8 cellular contexts compared by ENCODE assay signal in genomic region chr17:17682293-17682736, GRCh38. TPM values are rescaled to one million over a fixed set of nuclear protein-coding genes. Genes with fewer than 3 reads are reported as not detected.
DNase-seq lines count a peak whose midpoint lies in the region; ATAC-seq and TF ChIP-seq lines count a peak whose summit lies in the region.

No MANE protein-coding gene starts in this region.

- H3K9me3 Mint-ChIP-seq in CD14-positive monocyte: peaks cover 0 to 3% (median 0%) of the 10 kb centered on the region in 7 donors
- no peaks in the 10 kb centered on the region for H3K9me3 Mint-ChIP-seq in activated CD4-positive, alpha-beta memory T cell treated with anti-CD3 and anti-CD28 coated beads, Interleukin-2, amount 10 ng/mL, durations not matched to agents 7 days and 5 days
- no peaks in the 10 kb centered on the region for H3K9me3 Mint-ChIP-seq in endodermal cell

- H3K4me1 Mint-ChIP-seq in CD14-positive monocyte: peaks cover 36% of the 10 kb centered on the region
- peaks cover 30% of the 10 kb centered on the region for H3K4me1 Mint-ChIP-seq in activated CD4-positive, alpha-beta memory T cell treated with anti-CD3 and anti-CD28 coated beads, Interleukin-2, amount 10 ng/mL, durations not matched to agents 7 days and 5 days
- peaks cover 28% of the 10 kb centered on the region for H3K4me1 Mint-ChIP-seq in endodermal cell

- WGBS in endodermal cell (ENCODE audit: insufficient coverage in 1 of 2, insufficient read length in 1 of 2), 2 experiments: 0 to 1% methylated on average over 9 to 49 of the region's 49 CpGs
- 0 to 1% (median 0%) methylated on average over 5 to 49 of the region's 49 CpGs for WGBS in stomach, 5 donors

- peak overlapping the region; percentile 90 for H3K9ac ChIP-seq in endodermal cell (ENCODE audit: extremely low read depth, low read length, poor library complexity, severe bottlenecking)

- no peak for TF ChIP-seq CTCF in CD14-positive monocyte (IDR thresholded peaks at IDR 0.05)
- TF ChIP-seq CTCF in LNCaP clone FGC (IDR thresholded peaks at IDR 0.05; ENCODE audit: control insufficient read depth, extremely low read depth, insufficient read depth): no peak
- no peak for TF ChIP-seq CTCF in endodermal cell (conservative IDR thresholded peaks at IDR 0.05)
- TF ChIP-seq CTCF in stomach (IDR thresholded peaks at IDR 0.05): no peak

- H3K27me3 ChIP-seq in endodermal cell (ENCODE audit: control insufficient read depth, insufficient read depth, low read length, poor library complexity, severe bottlenecking) (peaks cover 24% of the 10 kb centered on the region), stomach (no peaks in the 10 kb centered on the region)

- H3K4me1 ChIP-seq in endodermal cell (ENCODE audit: control insufficient read depth, insufficient read depth, low read length) (peaks cover 19% of the 10 kb centered on the region), stomach (peaks cover 42 to 50% (median 48%) of the 10 kb centered on the region in 4 donors)

- H3K4me3 ChIP-seq in LNCaP clone FGC (ENCODE audit: low read depth, low read length) (peak overlapping the region; percentile 85), endodermal cell (ENCODE audit: low read length) (peak overlapping the region; percentile 87), stomach (peak overlapping the region; percentile 75 to 81 (median 80))

- H3K9me3 ChIP-seq in endodermal cell (ENCODE audit: control insufficient read depth, low read length) (no peaks in the 10 kb centered on the region), stomach (no peaks in the 10 kb centered on the region)

- peak; percentile 30 for ATAC-seq in GM19463 (IDR thresholded peaks at IDR 0.05; ENCODE audit: unreplicated experiment)

- peak overlapping the region; percentile 73 to 95 (median 89) for H3K27ac Mint-ChIP-seq in CD14-positive monocyte
- peak overlapping the region; percentile 75 for H3K27ac Mint-ChIP-seq in activated CD4-positive, alpha-beta memory T cell treated with anti-CD3 and anti-CD28 coated beads, Interleukin-2, amount 10 ng/mL, durations not matched to agents 7 days and 5 days
- peak overlapping the region; percentile 58 for H3K27ac Mint-ChIP-seq in endodermal cell

- H3K4me3 Mint-ChIP-seq in CD14-positive monocyte (peak overlapping the region; percentile 90 to 92), endodermal cell (peak overlapping the region; percentile 76)
- peak overlapping the region; percentile 71 for H3K4me3 Mint-ChIP-seq in activated CD4-positive, alpha-beta memory T cell treated with anti-CD3 and anti-CD28 coated beads, Interleukin-2, amount 10 ng/mL, durations not matched to agents 7 days and 5 days

- H3K27me3 Mint-ChIP-seq in CD14-positive monocyte (ENCODE audit: low read depth in 3 of 3) (peaks cover 2 to 10% (median 6%) of the 10 kb centered on the region in 3 donors), endodermal cell (ENCODE audit: insufficient read depth) (peaks cover 72% of the 10 kb centered on the region)
- peaks cover 7% of the 10 kb centered on the region for H3K27me3 Mint-ChIP-seq in activated CD4-positive, alpha-beta memory T cell treated with anti-CD3 and anti-CD28 coated beads, Interleukin-2, amount 10 ng/mL, durations not matched to agents 7 days and 5 days

- TF ChIP-seq POLR2A in stomach (IDR thresholded peaks at IDR 0.05): no peak

- H3K27ac ChIP-seq in endodermal cell (ENCODE audit: low read depth, low read length): peak overlapping the region; percentile 87
- H3K27ac ChIP-seq in stomach: peak overlapping the region; percentile 94 to 97 (median 95)

- intact Hi-C loops in CD14-positive monocyte (cut with micrococcal nuclease) (loop anchor here in 1 of 2 donors (5.0 to 10.0 kb wide), 3 partner anchors 70 to 355 kb away; partner anchors contain the start of genes ATPAF2, GID4 and SREBF1), stomach (cut with DNase I; ENCODE audit: low total_unique reads) (loop anchor here (10.0 kb wide), 1 partner anchor 102 kb away; no protein-coding TSS in a partner anchor)

- DNase-seq in CD14-positive monocyte (ENCODE audit: low spot score) (peak; percentile 71), LNCaP clone FGC (ENCODE audit: low read depth) (no peak), endodermal cell (peak; percentile 62), mucosa of gallbladder (ENCODE audit: low spot score) (peak; percentile 38), stomach (peak; percentile 57), SKM-1 (lab: John Stamatoyannopoulos, UW; ENCODE audit: unreplicated experiment) (no peak)
- DNase-seq in activated CD4-positive, alpha-beta memory T cell treated with anti-CD3 and anti-CD28 coated beads, Interleukin-2, amount 10 ng/mL, durations not matched to agents 7 days and 5 days: peak; percentile 63

- H3K36me3 Mint-ChIP-seq in CD14-positive monocyte (peaks cover 10 to 17% of the 10 kb centered on the region in 2 donors), endodermal cell (ENCODE audit: low read depth) (peaks cover 3% of the 10 kb centered on the region)
- no peaks in the 10 kb centered on the region for H3K36me3 Mint-ChIP-seq in activated CD4-positive, alpha-beta memory T cell treated with anti-CD3 and anti-CD28 coated beads, Interleukin-2, amount 10 ng/mL, durations not matched to agents 7 days and 5 days (ENCODE audit: low read depth)

- CTCF ChIA-PET in activated CD4-positive, alpha-beta memory T cell treated with anti-CD3 and anti-CD28 coated beads, Interleukin-2, amount 10 ng/mL, durations not matched to agents 7 days and 5 days (lab: Charles Lee): interaction anchor here (0.7 to 2.0 kb wide), 11 partner anchors 9 to 351 kb away, joined by 3 to 7 read pairs (median 4); no protein-coding TSS in a partner anchor

- H3K36me3 ChIP-seq in endodermal cell (ENCODE audit: control insufficient read depth, insufficient read depth, low read length) (peaks cover 9% of the 10 kb centered on the region), stomach (no peaks in the 10 kb centered on the region)

- TF ChIP-seq EP300 in stomach (IDR thresholded peaks at IDR 0.05): no peak

- POLR2A ChIA-PET in activated CD4-positive, alpha-beta memory T cell treated with anti-CD3 and anti-CD28 coated beads, Interleukin-2, amount 10 ng/mL, durations not matched to agents 7 days and 5 days (lab: Charles Lee): interaction anchor here (0.7 to 3.3 kb wide), 18 partner anchors 8 to 278 kb away, joined by 3 to 47 read pairs (median 4); partner anchors contain the start of gene SREBF1

RNA-seq across cellular contexts. Expression of gene RAI1, which starts 1.1 kb away (rescaled TPM):
- 1 to 10 TPM in 1 of 2 donors, under 1 TPM in 1; 0.89 to 1.5 TPM for polyA plus RNA-seq in CD14-positive monocyte
- total RNA-seq in activated CD4-positive, alpha-beta memory T cell treated with anti-CD3 and anti-CD28 coated beads, Interleukin-2, amount 10 ng/mL, durations not matched to agents 7 days and 5 days: 10 to 100 TPM; 16.7 TPM
- 10 to 100 TPM; 35.9 to 42.9 TPM for total RNA-seq in endodermal cell
- polyA plus RNA-seq in endodermal cell (2013, experiment 1 of 2): 34.4 TPM
- polyA plus RNA-seq in endodermal cell (2013, experiment 2 of 2): 37.1 TPM
- total RNA-seq in mucosa of gallbladder: 60.3 TPM
- total RNA-seq in stomach: 10 to 100 TPM; 19.1 to 94.5 (median 46.9) TPM
- 10 to 100 TPM in 2 of 3 donors, 1 to 10 TPM in 1; 4.6 to 12.5 (median 12.0) TPM for polyA plus RNA-seq in stomach

Comparison
In these comparisons a context has a peak if more than half of its experiments do, and no peak if none do; other contexts are left out.
1. DNase-seq: peak in CD14-positive monocyte (single experiment), activated CD4-positive, alpha-beta memory T cell treated with anti-CD3 and anti-CD28 coated beads, Interleukin-2, amount 10 ng/mL, durations not matched to agents 7 days and 5 days (single experiment), endodermal cell (single experiment), mucosa of gallbladder (single experiment) and stomach (single experiment); none in LNCaP clone FGC (single experiment) and SKM-1 (single experiment).
2. Peak in every context shown above with its lines, with median percentiles within 50 percentile points of each other: H3K27ac Mint-ChIP-seq, H3K4me3 Mint-ChIP-seq and H3K4me3 ChIP-seq.